ENCODE assay signal across 26 cellular contexts in the genomic region with DNA sequence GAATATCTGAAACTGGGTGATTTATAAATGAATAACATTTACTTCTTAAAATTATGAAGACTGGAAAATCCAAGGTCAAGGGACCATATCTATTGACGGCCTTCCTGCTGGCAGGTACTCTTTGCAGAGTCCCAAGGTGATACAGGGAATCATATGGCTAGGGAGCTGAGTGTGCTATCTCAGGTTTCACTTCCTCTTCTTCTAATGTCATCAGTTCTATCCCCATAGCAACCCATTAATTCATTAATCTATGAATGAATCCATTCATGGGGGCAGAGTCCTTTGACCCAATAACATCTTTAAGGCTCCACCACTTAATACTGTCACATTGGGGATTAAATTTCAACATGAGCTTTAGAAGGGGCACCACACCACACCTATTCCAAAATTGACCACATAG.
DNase-seq lines count a peak whose midpoint lies in the region; ATAC-seq, FAIRE-seq and TF ChIP-seq lines count a peak whose summit lies in the region.
"Had no signal": no experiment of that assay in that cellular context is flagged by ENCODE, and none has a peak within 500 bp of the region (broad histone marks: within the 10 kb centered on the region; RNA-seq: fewer than 3 reads in every experiment).

No MANE protein-coding gene starts in this region.

- no peak overlapping the region for H3K4me2 ChIP-seq in GM12878 (ENCODE audit: control insufficient read depth, insufficient read depth)
- H3K4me2 ChIP-seq: BLaER1 treated with 17β-estradiol and CSF1 and Interleukin-3, amounts not matched to agents 10 nM and 100 nM; SK-N-SH had no signal

- no peak overlapping the region for H3K27ac Mint-ChIP-seq in activated naive CD4-positive, alpha-beta T cell treated with anti-CD3 and anti-CD28 coated beads, Interleukin-2, amount 10 ng/mL, durations not matched to agents 7 days and 5 days
- H3K27ac Mint-ChIP-seq in osteocyte (ENCODE audit: unreplicated experiment) = no peak overlapping the region
- H3K27ac Mint-ChIP-seq: CD8-positive, alpha-beta T cell; T-helper 2 cell treated with Interferon-gamma antibody and Interleukin-4, amounts not matched to agents 5 μg/mL and 100 μg/mL, for 36 hours had no signal

- H3K27ac ChIP-seq in GM12878 (ENCODE audit: control insufficient read depth, insufficient read depth) (no peak overlapping the region), RWPE1 (no peak overlapping the region)
- H3K27ac ChIP-seq: BLaER1 treated with 17β-estradiol and CSF1 and Interleukin-3, amounts not matched to agents 10 nM and 100 nM had no signal

- POLR2A ChIA-PET in GM12878 (lab: Charles Lee) = no interaction called here
- POLR2A ChIA-PET in RWPE1 (lab: Yijun Ruan, JAX; ENCODE audit: low non-redundant PET) = no interaction called here

- no TSS peak for BruUV-seq in GM12878 (replicated peaks; lab: Mats Ljungman, UMichigan)

- H3K79me2 ChIP-seq in GM12878 (ENCODE audit: control insufficient read depth, insufficient read depth, low read length) = no peaks in the 10 kb centered on the region

- no peak for TF ChIP-seq EP300 in GM12878 (IDR thresholded peaks at IDR 0.05; ENCODE audit: borderline replicate concordance in 1 of 2, control insufficient read depth in 1 of 2, low read depth in 2 of 2, low read length in 2 of 2)

- no peaks in the 10 kb centered on the region for H3K36me3 Mint-ChIP-seq in activated naive CD4-positive, alpha-beta T cell treated with anti-CD3 and anti-CD28 coated beads, Interleukin-2, amount 10 ng/mL, durations not matched to agents 7 days and 5 days
- no peaks in the 10 kb centered on the region for H3K36me3 Mint-ChIP-seq in osteocyte (ENCODE audit: unreplicated experiment)
- H3K36me3 Mint-ChIP-seq: CD8-positive, alpha-beta T cell had no signal

- WGBS in GM12878 (ENCODE audit: insufficient coverage, insufficient replicate concordance, low lambda C conversion rate, missing lambda C conversion rate) = 0% methylated on average over 1 of the region's 1 CpG

- no peaks in the 10 kb centered on the region for H3K27me3 Mint-ChIP-seq in activated naive CD4-positive, alpha-beta T cell treated with anti-CD3 and anti-CD28 coated beads, Interleukin-2, amount 10 ng/mL, durations not matched to agents 7 days and 5 days
- H3K27me3 Mint-ChIP-seq in osteocyte (ENCODE audit: unreplicated experiment) = no peaks in the 10 kb centered on the region

- RAD21 ChIA-PET in GM12878 (lab: Charles Lee; ENCODE audit: unreplicated experiment) = no interaction called here

- no peak overlapping the region for H3K9ac ChIP-seq in GM12878 (ENCODE audit: control insufficient read depth, insufficient read depth, low read length)
- H3K9ac ChIP-seq: BLaER1 treated with 17β-estradiol and CSF1 and Interleukin-3, amounts not matched to agents 10 nM and 100 nM; SK-N-SH had no signal

- no peak overlapping the region for H2AFZ ChIP-seq in GM12878 (ENCODE audit: control insufficient read depth, low read depth, low read length)

- H3K4me3 ChIP-seq in GM12878 = no peak overlapping the region
- H3K4me3 ChIP-seq: BLaER1 treated with 17β-estradiol and CSF1 and Interleukin-3, amounts not matched to agents 10 nM and 100 nM; MG63 had no signal

- ATAC-seq in GM18517 (IDR thresholded peaks at IDR 0.05; ENCODE audit: unreplicated experiment) = peak; percentile 53
- peak; percentile 50 for ATAC-seq in GM21619 (IDR thresholded peaks at IDR 0.05; ENCODE audit: unreplicated experiment)
- peak; percentile 88 for ATAC-seq in HG03342 (IDR thresholded peaks at IDR 0.05; ENCODE audit: unreplicated experiment)
- ATAC-seq in GM12878 = peak; percentile 63
- ATAC-seq: CD8-positive, alpha-beta T cell had no signal

- peaks cover 5% of the 10 kb centered on the region for H3K9me3 Mint-ChIP-seq in activated naive CD4-positive, alpha-beta T cell treated with anti-CD3 and anti-CD28 coated beads, Interleukin-2, amount 10 ng/mL, durations not matched to agents 7 days and 5 days
- peaks cover 3% of the 10 kb centered on the region for H3K9me3 Mint-ChIP-seq in osteocyte (ENCODE audit: unreplicated experiment)

- TF ChIP-seq RAD21 in GM12878 (IDR thresholded peaks at IDR 0.05; ENCODE audit: insufficient read depth, low read depth, low read length) = no peak

- no peaks in the 10 kb centered on the region for H3K36me3 ChIP-seq in GM12878 (ENCODE audit: control insufficient read depth in 2 of 2, insufficient read depth in 2 of 2, low read length in 1 of 2)
- H3K36me3 ChIP-seq: BLaER1 treated with 17β-estradiol and CSF1 and Interleukin-3, amounts not matched to agents 10 nM and 100 nM; MG63 had no signal

- H3K27me3 ChIP-seq in GM12878 (replicated peaks in 1 of 2; ENCODE audit: control insufficient read depth in 2 of 2, insufficient read depth in 2 of 2, low read length in 1 of 2) = no peaks in the 10 kb centered on the region
- H3K27me3 ChIP-seq: BLaER1 treated with 17β-estradiol and CSF1 and Interleukin-3, amounts not matched to agents 10 nM and 100 nM; MG63 had no signal

- FAIRE-seq in GM12878 (lab: Jason Lieb, UNC) = no peak
- FAIRE-seq: H54, HTR-8/SVneo had no signal

- intact Hi-C loops in GM12878 (cut with micrococcal nuclease; ENCODE audit: unreplicated experiment) = no loop called here

- SMC1A ChIA-PET in GM12878 (lab: Charles Lee; ENCODE audit: uncharacterized antibody, unreplicated experiment) = no interaction called here

- TF ChIP-seq CTCF in GM12878 (IDR thresholded peaks at IDR 0.05 in 2 of 3, conservative IDR thresholded peaks at IDR 0.05 in 1 of 3; ENCODE audit: control insufficient read depth in 2 of 3, extremely low read depth in 1 of 3, insufficient read depth in 1 of 3, low read depth in 3 of 3, low read length in 3 of 3) (no peak), osteocyte (IDR thresholded peaks at IDR 0.05) (no peak), RWPE1 (conservative IDR thresholded peaks at IDR 0.05; ENCODE audit: low read depth) (no peak)

- TF ChIP-seq POLR2A in GM12878 (IDR thresholded peaks at IDR 0.05; ENCODE audit: low read depth, low read length) = no peak

- H3K4me1 Mint-ChIP-seq in activated naive CD4-positive, alpha-beta T cell treated with anti-CD3 and anti-CD28 coated beads, Interleukin-2, amount 10 ng/mL, durations not matched to agents 7 days and 5 days = no peaks in the 10 kb centered on the region
- no peaks in the 10 kb centered on the region for H3K4me1 Mint-ChIP-seq in osteocyte (ENCODE audit: unreplicated experiment)

- in situ Hi-C loops in GM12878 (cut with MboI) = no loop called here

- no peaks in the 10 kb centered on the region for H3K4me1 ChIP-seq in GM12878 (ENCODE audit: control insufficient read depth, insufficient read depth, low read length)
- H3K4me1 ChIP-seq: BLaER1 treated with 17β-estradiol and CSF1 and Interleukin-3, amounts not matched to agents 10 nM and 100 nM had no signal

- CTCF ChIA-PET in GM12878 (lab: Yijun Ruan, JAX) = no interaction called here
- CTCF ChIA-PET in activated naive CD4-positive, alpha-beta T cell treated with anti-CD3 and anti-CD28 coated beads, Interleukin-2, amount 10 ng/mL, durations not matched to agents 7 days and 5 days (lab: Charles Lee) = no interaction called here
- CTCF ChIA-PET in RWPE1 (lab: Yijun Ruan, JAX) = no interaction called here

- no peaks in the 10 kb centered on the region for H3K9me3 ChIP-seq in GM12878 (replicated peaks; ENCODE audit: control insufficient read depth, insufficient read depth, low read length)
- H3K9me3 ChIP-seq: MG63, SK-N-SH had no signal

- no peak for DNase-seq in GM12878 (ENCODE audit: low read depth, low spot score)
- DNase-seq in activated naive CD4-positive, alpha-beta T cell treated with anti-CD3 and anti-CD28 coated beads, Interleukin-2, amount 10 ng/mL, durations not matched to agents 7 days and 5 days = no peak
- DNase-seq in osteocyte (ENCODE audit: extremely low spot score, unreplicated experiment) = no peak
- no peak for DNase-seq in RWPE1 (ENCODE audit: low spot score)
- DNase-seq: Calu3; CD8-positive, alpha-beta T cell; DMS53; EL; IMR-90; Kasumi-1; MG63; NCI-H1105 treated with DMSO at 0.1 percent for 48 hours; NCI-H1694; NCI-H2081 treated with DMSO at 0.1 percent for 48 hours; NCI-H510A treated with DMSO at 0.1 percent for 48 hours; NCI-H774; OCI-M1; SHP77 treated with DMSO at 0.1 percent for 48 hours; SK-N-SH had no signal

- no peak overlapping the region for H3K4me3 Mint-ChIP-seq in activated naive CD4-positive, alpha-beta T cell treated with anti-CD3 and anti-CD28 coated beads, Interleukin-2, amount 10 ng/mL, durations not matched to agents 7 days and 5 days
- H3K4me3 Mint-ChIP-seq in osteocyte (ENCODE audit: unreplicated experiment) = no peak overlapping the region
- H3K4me3 Mint-ChIP-seq: CD8-positive, alpha-beta T cell; T-helper 2 cell treated with Interferon-gamma antibody and Interleukin-4, amounts not matched to agents 5 μg/mL and 100 μg/mL, for 36 hours had no signal

- H4K20me1 ChIP-seq in GM12878 (ENCODE audit: control insufficient read depth, insufficient read depth) = no peaks in the 10 kb centered on the region
- H4K20me1 ChIP-seq: BLaER1 treated with 17β-estradiol and CSF1 and Interleukin-3, amounts not matched to agents 10 nM and 100 nM had no signal

TF ChIP-seq in GM12878, 131 proteins besides CTCF, POLR2A, EP300 and RAD21:
- TF ChIP-seq BMI1 (IDR thresholded peaks at IDR 0.05; ENCODE audit: borderline replicate concordance) (peak; percentile 67), WRNIP1 (IDR thresholded peaks at IDR 0.05; ENCODE audit: borderline replicate concordance, low read depth, low read length) (no peak), STAT3 (IDR thresholded peaks at IDR 0.05; ENCODE audit: low read depth, low read length) (no peak), SPI1 (IDR thresholded peaks at IDR 0.05; ENCODE audit: borderline replicate concordance, insufficient read depth, low read depth, low read length) (peak; percentile 79), CBX5 (IDR thresholded peaks at IDR 0.05; ENCODE audit: low read depth) (no peak), IKZF2 (IDR thresholded peaks at IDR 0.05) (peak; percentile 32 to 36; a peak in 2 of 4 replicates), IKZF1 (conservative IDR thresholded peaks at IDR 0.05) (peak; percentile 25; the same call in 1 of the 2 replicates), MTA2 (IDR thresholded peaks at IDR 0.05; ENCODE audit: low read depth) (peak; percentile 11; the same call in 1 of the 2 replicates), NFYA (IDR thresholded peaks at IDR 0.05; ENCODE audit: borderline replicate concordance, low read depth, low read length) (no peak)
- TF ChIP-seq, protein P1, sequence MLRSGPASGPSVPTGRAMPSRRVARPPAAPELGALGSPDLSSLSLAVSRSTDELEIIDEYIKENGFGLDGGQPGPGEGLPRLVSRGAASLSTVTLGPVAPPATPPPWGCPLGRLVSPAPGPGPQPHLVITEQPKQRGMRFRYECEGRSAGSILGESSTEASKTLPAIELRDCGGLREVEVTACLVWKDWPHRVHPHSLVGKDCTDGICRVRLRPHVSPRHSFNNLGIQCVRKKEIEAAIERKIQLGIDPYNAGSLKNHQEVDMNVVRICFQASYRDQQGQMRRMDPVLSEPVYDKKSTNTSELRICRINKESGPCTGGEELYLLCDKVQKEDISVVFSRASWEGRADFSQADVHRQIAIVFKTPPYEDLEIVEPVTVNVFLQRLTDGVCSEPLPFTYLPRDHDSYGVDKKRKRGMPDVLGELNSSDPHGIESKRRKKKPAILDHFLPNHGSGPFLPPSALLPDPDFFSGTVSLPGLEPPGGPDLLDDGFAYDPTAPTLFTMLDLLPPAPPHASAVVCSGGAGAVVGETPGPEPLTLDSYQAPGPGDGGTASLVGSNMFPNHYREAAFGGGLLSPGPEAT (IDR thresholded peaks at IDR 0.05; ENCODE audit: low read depth) = no peak
